ENCODE assay signal across 14 cellular contexts in genomic region chr17:17768415-17769088, GRCh38.
DNase-seq lines count a peak whose midpoint lies in the region; ATAC-seq, FAIRE-seq and TF ChIP-seq lines count a peak whose summit lies in the region.
"Had no signal": no experiment of that assay in that cellular context is flagged by ENCODE, and none has a peak within 500 bp of the region (broad histone marks: within the 10 kb centered on the region; RNA-seq: fewer than 3 reads in every experiment).

No MANE protein-coding gene starts in this region.

- H3K27ac ChIP-seq in SK-N-SH (ENCODE audit: low read depth in 2 of 2, low read length in 1 of 2) (peak overlapping the region in 1 of 2 experiments; percentile 83; a peak in 2 of 4 replicates), left ventricle myocardium inferior (replicated peaks) (peak overlapping the region; percentile 66), psoas muscle (peak overlapping the region; percentile 75)

- WGBS in SK-N-SH (ENCODE audit: low lambda C conversion rate): 77% methylated on average over 12 of the region's 14 CpGs
- WGBS in psoas muscle, 3 donors: 34 to 43% (median 37%) methylated on average over 14 of the region's 14 CpGs

- no peak overlapping the region for H2AFZ ChIP-seq in SK-N-SH (ENCODE audit: low read depth)

- H3K9me2 ChIP-seq in SK-N-SH: no peaks in the 10 kb centered on the region

- CTCF ChIA-PET in SK-N-SH (lab: Yijun Ruan, JAX): interaction anchor here (1.3 to 1.5 kb wide), 2 partner anchors 22 to 88 kb away, joined by 4 read pairs; no protein-coding TSS in a partner anchor

- H3K9me3 ChIP-seq in SK-N-SH (no peaks in the 10 kb centered on the region), left ventricle myocardium inferior (replicated peaks) (no peaks in the 10 kb centered on the region), psoas muscle (no peaks in the 10 kb centered on the region)

- H3K9ac ChIP-seq in SK-N-SH: no peak overlapping the region

- peaks cover 39% of the 10 kb centered on the region; the same call in 1 of the 2 replicates for H3K79me2 ChIP-seq in SK-N-SH (ENCODE audit: insufficient read depth)

- no peaks in the 10 kb centered on the region for H3F3A ChIP-seq in SK-N-SH (replicated peaks; ENCODE audit: insufficient read depth)

- H3K4me1 ChIP-seq in SK-N-SH (ENCODE audit: control insufficient read depth in 1 of 2, insufficient read depth in 2 of 2, low read depth in 1 of 2, low read length in 1 of 2) (peaks cover 20 to 68% of the 10 kb centered on the region in 2 experiments; a peak in 2 of 4 replicates), left ventricle myocardium inferior (peaks cover 79% of the 10 kb centered on the region), psoas muscle (peaks cover 80% of the 10 kb centered on the region)

- H3K4me2 ChIP-seq in SK-N-SH: no peak overlapping the region

- H3K27me3 ChIP-seq in SK-N-SH (ENCODE audit: insufficient read depth) (no peaks in the 10 kb centered on the region), left ventricle myocardium inferior (ENCODE audit: low read depth) (no peaks in the 10 kb centered on the region), psoas muscle (ENCODE audit: insufficient read depth in 3 of 3, low read length in 2 of 3) (no peaks in the 10 kb centered on the region)

- peaks cover 80% of the 10 kb centered on the region for H4K20me1 ChIP-seq in SK-N-SH (ENCODE audit: insufficient read depth)

- TF ChIP-seq EP300 in SK-N-SH (IDR thresholded peaks at IDR 0.05; ENCODE audit: borderline replicate concordance in 1 of 2, low read depth in 1 of 2, low read length in 1 of 2): no peak

- H3K4me3 ChIP-seq in SK-N-SH (ENCODE audit: low read depth in 2 of 2, low read length in 1 of 2) (no peak overlapping the region), left ventricle myocardium inferior (no peak overlapping the region), psoas muscle (no peak overlapping the region)

- TF ChIP-seq CTCF in SK-N-SH (IDR thresholded peaks at IDR 0.05) (no peak), left ventricle myocardium inferior (IDR thresholded peaks at IDR 0.05; ENCODE audit: borderline replicate concordance) (no peak), psoas muscle (IDR thresholded peaks at IDR 0.05) (no peak)

- no peak for DNase-seq in HTR-8/SVneo (ENCODE audit: insufficient read length, low spot score)
- DNase-seq in SK-N-SH: peak; percentile 69
- no peak for DNase-seq in left ventricle myocardium inferior
- peak in 1 of 2 donors; percentile 20 for DNase-seq in psoas muscle
- DNase-seq in stimulated activated naive CD8-positive, alpha-beta T cell treated with anti-CD3 and anti-CD28 coated beads, Interleukin-15, Interleukin-2, amounts not matched to agents 100 U/mL and 50 U/mL, for 24 hours: no peak
- no peak for DNase-seq in stimulated activated CD4-positive, alpha-beta T cell treated with anti-CD3 and anti-CD28 coated beads, Interleukin-4, amount 100 ng/mL, for 4 hours
- DNase-seq in NCI-H774 (lab: John Stamatoyannopoulos, UW): no peak
- no peak for DNase-seq in NCI-H1694 (lab: John Stamatoyannopoulos, UW)
- DNase-seq: activated CD4-positive, alpha-beta T cell treated with anti-CD3 and anti-CD28 coated beads, Interleukin-2, amount 50 U/mL, for 48 hours; activated naive CD4-positive, alpha-beta T cell treated with Interleukin-2 at 50 U/mL for 16 hours; CD8-positive, alpha-beta T cell; GDM1; left colon; NCI-H1105 had no signal

- peak; percentile 49 to 66 (median 57) for ATAC-seq in psoas muscle
- no peak for ATAC-seq in stimulated activated naive CD8-positive, alpha-beta T cell treated with anti-CD3 and anti-CD28 coated beads, Interleukin-15, Interleukin-2, amounts not matched to agents 100 U/mL and 50 U/mL, for 24 hours
- ATAC-seq: CD8-positive, alpha-beta T cell; left colon had no signal

- intact Hi-C loops in left ventricle myocardium inferior (cut with micrococcal nuclease): no loop called here
- intact Hi-C loops in psoas muscle (cut with DNase I): no loop called here

- peak; percentile 38 for FAIRE-seq in HTR-8/SVneo (lab: Jason Lieb, UNC)

- H3K36me3 ChIP-seq in SK-N-SH (replicated peaks in 1 of 2; ENCODE audit: control insufficient read depth in 1 of 2, insufficient read depth in 2 of 2, low read length in 1 of 2): no peaks in the 10 kb centered on the region
- H3K36me3 ChIP-seq in left ventricle myocardium inferior: no peaks in the 10 kb centered on the region
- no peaks in the 10 kb centered on the region for H3K36me3 ChIP-seq in psoas muscle (ENCODE audit: insufficient read depth in 1 of 2, low read depth in 1 of 2)

- POLR2A ChIA-PET in SK-N-SH (lab: Yijun Ruan, JAX): interaction anchor here (1.4 kb wide), 1 partner anchor 68 kb away, joined by 3 read pairs; the partner anchor contains the start of gene SREBF1

- no peak for TF ChIP-seq RAD21 in SK-N-SH (IDR thresholded peaks at IDR 0.05; ENCODE audit: low read length)

TF ChIP-seq in SK-N-SH, 30 proteins besides CTCF, POLR2A, EP300 and RAD21:
- TF ChIP-seq IRF3 (IDR thresholded peaks at IDR 0.05; ENCODE audit: low read depth, low read length): no peak
- no peak for TF ChIP-seq RFX5 (IDR thresholded peaks at IDR 0.05; ENCODE audit: low read length)
- TF ChIP-seq MXI1 (IDR thresholded peaks at IDR 0.05; ENCODE audit: low read depth, low read length): peak; percentile 61; the same call in 1 of the 2 replicates
- TF ChIP-seq TAF1 (IDR thresholded peaks at IDR 0.05; ENCODE audit: borderline replicate concordance, low read depth, low read length): no peak
- TF ChIP-seq FOSL2 (IDR thresholded peaks at IDR 0.05; ENCODE audit: borderline replicate concordance, low read depth): no peak
